ENCODE assay signal across 8 cellular contexts in genomic region chr5:177455036-177455660, GRCh38. TPM values are rescaled to one million over a fixed set of nuclear protein-coding genes. Genes with fewer than 3 reads are reported as not detected.
DNase-seq lines count a peak whose midpoint lies in the region; ATAC-seq and TF ChIP-seq lines count a peak whose summit lies in the region.

No MANE protein-coding gene starts in this region.

- peak overlapping the region in 1 of 2 experiments; percentile 53 for H3K4ac ChIP-seq in mesenchymal stem cell (ENCODE audit: low read depth in 1 of 2, low read length in 2 of 2)

- H3K4me3 ChIP-seq in BE2C (ENCODE audit: low read depth, low read length), result peak overlapping the region; percentile 73
- H3K4me3 ChIP-seq in ectodermal cell (ENCODE audit: insufficient read depth, low read depth, low read length), result peak overlapping the region; percentile 68
- peak overlapping the region; percentile 55 to 71 for H3K4me3 ChIP-seq in mesenchymal stem cell (ENCODE audit: insufficient read depth in 1 of 2, low read depth in 1 of 2, low read length in 2 of 2)

- DNase-seq in BE2C, result peak; percentile 90
- DNase-seq in NCI-H69 (lab: John Stamatoyannopoulos, UW), result peak; percentile 96
- peak; percentile 95 to 96 for DNase-seq in activated CD4-positive, alpha-beta T cell treated with anti-CD3 and anti-CD28 coated beads, Interleukin-2, amount 50 U/mL, for 48 hours
- DNase-seq in mesenchymal stem cell, result peak; percentile 70
- DNase-seq in stimulated activated CD8-positive, alpha-beta memory T cell treated with anti-CD3 and anti-CD28 coated beads, Interleukin-15, amount 100 ng/mL, for 24 hours (ENCODE audit: low read depth), result peak; percentile 89

- peak overlapping the region; percentile 93 for H3K4me2 ChIP-seq in mesenchymal stem cell (ENCODE audit: low read length, poor library complexity, severe bottlenecking)

- H2BK12ac ChIP-seq in mesenchymal stem cell (ENCODE audit: low read length in 2 of 2), result no peak overlapping the region

- H4K91ac ChIP-seq in mesenchymal stem cell (ENCODE audit: low read length), result peak overlapping the region; percentile 18

- peak overlapping the region; percentile 7 for H2BK15ac ChIP-seq in mesenchymal stem cell (ENCODE audit: low read depth, poor library complexity, severe bottlenecking)

- H3K9me3 ChIP-seq in BE2C, result no peaks in the 10 kb centered on the region
- H3K9me3 ChIP-seq in ectodermal cell (ENCODE audit: control insufficient read depth, low read length), result no peaks in the 10 kb centered on the region
- H3K9me3 ChIP-seq in mesenchymal stem cell (ENCODE audit: control insufficient read depth, low read length), result no peaks in the 10 kb centered on the region

- H3K36me3 ChIP-seq in BE2C, result peaks cover 35% of the 10 kb centered on the region
- H3K36me3 ChIP-seq in ectodermal cell (ENCODE audit: control insufficient read depth, insufficient read depth, low read length), result peaks cover 28% of the 10 kb centered on the region
- H3K36me3 ChIP-seq in mesenchymal stem cell (ENCODE audit: control insufficient read depth in 1 of 2, insufficient read depth in 2 of 2, low read depth in 1 of 2, low read length in 2 of 2), result peaks cover 35 to 58% of the 10 kb centered on the region in 2 experiments

- H3K27me3 ChIP-seq in BE2C, result no peaks in the 10 kb centered on the region
- H3K27me3 ChIP-seq in ectodermal cell (ENCODE audit: control insufficient read depth, insufficient read depth, low read length, poor library complexity, severe bottlenecking), result no peaks in the 10 kb centered on the region
- no peaks in the 10 kb centered on the region for H3K27me3 ChIP-seq in mesenchymal stem cell (ENCODE audit: control insufficient read depth in 1 of 2, insufficient read depth in 1 of 2, low read length in 2 of 2)

- no peak overlapping the region for H2AK5ac ChIP-seq in mesenchymal stem cell (ENCODE audit: low read length, severe bottlenecking)

- no peak overlapping the region for H2BK120ac ChIP-seq in mesenchymal stem cell (ENCODE audit: low read depth, low read length)

- ATAC-seq in GM19025 (IDR thresholded peaks at IDR 0.05; ENCODE audit: low read depth, unreplicated experiment), result peak; percentile 42
- peak; percentile 46 for ATAC-seq in HG03196 (IDR thresholded peaks at IDR 0.05; ENCODE audit: unreplicated experiment)

- peaks cover 30% of the 10 kb centered on the region for H3K4me1 ChIP-seq in BE2C
- H3K4me1 ChIP-seq in ectodermal cell (ENCODE audit: control insufficient read depth, insufficient read depth, low read length), result peaks cover 17% of the 10 kb centered on the region
- H3K4me1 ChIP-seq in mesenchymal stem cell (ENCODE audit: control insufficient read depth, insufficient read depth, low read depth, low read length), result peaks cover 33% of the 10 kb centered on the region

- 0 to 1% methylated on average over 80 of the region's 80 CpGs for WGBS in ectodermal cell, 2 experiments
- WGBS in mesenchymal stem cell, result under 1% methylated on average over 54 of the region's 80 CpGs

- peak overlapping the region; percentile 35 for H4K8ac ChIP-seq in mesenchymal stem cell (ENCODE audit: low read length)

- peak overlapping the region; percentile 89 for H3K27ac ChIP-seq in ectodermal cell (ENCODE audit: insufficient read depth, low read depth, low read length, poor library complexity, severe bottlenecking)
- no peak overlapping the region for H3K27ac ChIP-seq in mesenchymal stem cell (ENCODE audit: low read length, poor library complexity, severe bottlenecking)

- no peak overlapping the region for H3K23ac ChIP-seq in mesenchymal stem cell (ENCODE audit: low read length in 2 of 2)

- peak overlapping the region in 1 of 2 experiments; percentile 79 for H3K18ac ChIP-seq in mesenchymal stem cell (ENCODE audit: low read depth in 1 of 2, low read length in 2 of 2)

- peak overlapping the region; percentile 64 for H2AFZ ChIP-seq in mesenchymal stem cell (ENCODE audit: low read depth, low read length)

- TF ChIP-seq CTCF in BE2C (IDR thresholded peaks at IDR 0.05; ENCODE audit: low read depth, low read length), result peak; percentile 62

- no peak overlapping the region for H2BK5ac ChIP-seq in mesenchymal stem cell (ENCODE audit: low read depth, low read length, poor library complexity, severe bottlenecking)

- H3K9ac ChIP-seq in mesenchymal stem cell (ENCODE audit: low read length), result peak overlapping the region; percentile 58

- H3K79me1 ChIP-seq in mesenchymal stem cell (replicated peaks; ENCODE audit: low read length, poor library complexity, severe bottlenecking), result peaks cover 13% of the 10 kb centered on the region

- peak overlapping the region in 1 of 2 experiments; percentile 44 for H3K14ac ChIP-seq in mesenchymal stem cell (ENCODE audit: low read length in 2 of 2)

RNA-seq across cellular contexts. Expression of gene PRR7, which starts 8.5 kb away (rescaled TPM):
- polyA plus RNA-seq in BE2C (2012; ENCODE audit: insufficient read depth, insufficient read length, low read depth), result 84.9 TPM
- polyA plus RNA-seq in ectodermal cell (2013, experiment 1 of 4), result 16.6 TPM
- 13.0 TPM for polyA plus RNA-seq in ectodermal cell (2013, experiment 2 of 4)
- polyA plus RNA-seq in ectodermal cell (2013, experiment 3 of 4), result 13.3 TPM
- polyA plus RNA-seq in ectodermal cell (2013, experiment 4 of 4), result 16.5 TPM
- 8.6 TPM for polyA plus RNA-seq in mesenchymal stem cell (2013, experiment 1 of 2)
- polyA plus RNA-seq in mesenchymal stem cell (2013, experiment 2 of 2), result 7.8 TPM

RNA-seq across cellular contexts. Expression of gene DBN1, which starts 18.3 kb away (rescaled TPM):
- polyA plus RNA-seq in BE2C (2012; ENCODE audit: insufficient read depth, insufficient read length, low read depth), result 454 TPM
- 451 TPM for polyA plus RNA-seq in ectodermal cell (2013, experiment 1 of 4)
- 443 TPM for polyA plus RNA-seq in ectodermal cell (2013, experiment 2 of 4)
- 312 TPM for polyA plus RNA-seq in ectodermal cell (2013, experiment 3 of 4)
- polyA plus RNA-seq in ectodermal cell (2013, experiment 4 of 4), result 341 TPM
- 149 TPM for polyA plus RNA-seq in mesenchymal stem cell (2013, experiment 1 of 2)
- polyA plus RNA-seq in mesenchymal stem cell (2013, experiment 2 of 2), result 150 TPM

RNA-seq across cellular contexts. Expression of gene GRK6, which starts 28.7 kb away (rescaled TPM):
- 58.6 TPM for polyA plus RNA-seq in BE2C (2012; ENCODE audit: insufficient read depth, insufficient read length, low read depth)
- polyA plus RNA-seq in ectodermal cell (2013, experiment 1 of 4), result 34.2 TPM
- 34.6 TPM for polyA plus RNA-seq in ectodermal cell (2013, experiment 2 of 4)
- 25.3 TPM for polyA plus RNA-seq in ectodermal cell (2013, experiment 3 of 4)
- 27.2 TPM for polyA plus RNA-seq in ectodermal cell (2013, experiment 4 of 4)
- polyA plus RNA-seq in mesenchymal stem cell (2013, experiment 1 of 2), result 12.5 TPM
- polyA plus RNA-seq in mesenchymal stem cell (2013, experiment 2 of 2), result 13.0 TPM

RNA-seq across cellular contexts. Expression of gene PDLIM7, which starts 42.3 kb away (rescaled TPM):
- 84.1 TPM for polyA plus RNA-seq in BE2C (2012; ENCODE audit: insufficient read depth, insufficient read length, low read depth)
- polyA plus RNA-seq in ectodermal cell (2013, experiment 1 of 4), result 367 TPM
- 396 TPM for polyA plus RNA-seq in ectodermal cell (2013, experiment 2 of 4)
- 299 TPM for polyA plus RNA-seq in ectodermal cell (2013, experiment 3 of 4)
- polyA plus RNA-seq in ectodermal cell (2013, experiment 4 of 4), result 330 TPM
- polyA plus RNA-seq in mesenchymal stem cell (2013, experiment 1 of 2), result 221 TPM
- 213 TPM for polyA plus RNA-seq in mesenchymal stem cell (2013, experiment 2 of 2)

RNA-seq across cellular contexts. Expression of gene F12, which starts 45.8 kb away (rescaled TPM):
- polyA plus RNA-seq in BE2C (2012; ENCODE audit: insufficient read depth, insufficient read length, low read depth), result 68.2 TPM
- polyA plus RNA-seq in ectodermal cell (2013, experiment 1 of 4), result 0.78 TPM
- polyA plus RNA-seq in ectodermal cell (2013, experiment 2 of 4), result 0.41 TPM
- polyA plus RNA-seq in ectodermal cell (2013, experiment 3 of 4), result 0.43 TPM
- polyA plus RNA-seq in ectodermal cell (2013, experiment 4 of 4), result 1.0 TPM
- 1.2 TPM for polyA plus RNA-seq in mesenchymal stem cell (2013, experiment 1 of 2)
- polyA plus RNA-seq in mesenchymal stem cell (2013, experiment 2 of 2), result 1.3 TPM
